Comparison of ENCODE assay signal across 10 cellular contexts in genomic region chr12:54352022-54352531, GRCh38. TPM values are rescaled to one million over a fixed set of nuclear protein-coding genes. Genes with fewer than 3 reads are reported as not detected.
DNase-seq lines count a peak whose midpoint lies in the region; ATAC-seq, FAIRE-seq and TF ChIP-seq lines count a peak whose summit lies in the region.
"Had no signal": no experiment of that assay in that cellular context is flagged by ENCODE, and none has a peak within 500 bp of the region (broad histone marks: within the 10 kb centered on the region; RNA-seq: fewer than 3 reads in every experiment).

No MANE protein-coding gene starts in this region.

- H3K9ac ChIP-seq in GM12878 (ENCODE audit: control insufficient read depth, insufficient read depth, low read length): no peak overlapping the region
- no peak overlapping the region for H3K9ac ChIP-seq in liver (ENCODE audit: low read depth in 1 of 2, low read length in 2 of 2)

- H3K27me3 ChIP-seq in GM12878 (replicated peaks in 1 of 2; ENCODE audit: control insufficient read depth in 2 of 2, insufficient read depth in 2 of 2, low read length in 1 of 2) (no peaks in the 10 kb centered on the region), liver (ENCODE audit: control insufficient read depth in 4 of 4, insufficient read depth in 4 of 4, low read length in 3 of 4) (no peaks in the 10 kb centered on the region)

- SMC1A ChIA-PET in GM12878 (lab: Charles Lee; ENCODE audit: uncharacterized antibody, unreplicated experiment): interaction anchor here (0.7 kb wide), 1 partner anchor 332 kb away, joined by 3 read pairs; no protein-coding TSS in a partner anchor

- H3K4me1 Mint-ChIP-seq in stimulated activated naive B cell treated with anti-CD40 and anti-IgM and Interleukin-4, amounts not matched to agents 10 μg/mL and 1 μg/mL and 100 μg/mL, for 72 hours: peaks cover 13 to 19% of the 10 kb centered on the region in 2 donors

- TF ChIP-seq EP300 in GM12878 (IDR thresholded peaks at IDR 0.05; ENCODE audit: borderline replicate concordance in 1 of 2, control insufficient read depth in 1 of 2, low read depth in 2 of 2, low read length in 2 of 2): no peak

- no peaks in the 10 kb centered on the region for H3K9me3 ChIP-seq in GM12878 (replicated peaks; ENCODE audit: control insufficient read depth, insufficient read depth, low read length)
- H3K9me3 ChIP-seq in liver (ENCODE audit: control insufficient read depth in 4 of 4, low read length in 3 of 4): no peaks in the 10 kb centered on the region

- H3K4me3 Mint-ChIP-seq in stimulated activated naive B cell treated with anti-CD40 and anti-IgM and Interleukin-4, amounts not matched to agents 10 μg/mL and 1 μg/mL and 100 μg/mL, for 72 hours: peak overlapping the region; percentile 40 to 56

- no peaks in the 10 kb centered on the region for H3K27me3 Mint-ChIP-seq in stimulated activated naive B cell treated with anti-CD40 and anti-IgM and Interleukin-4, amounts not matched to agents 10 μg/mL and 1 μg/mL and 100 μg/mL, for 72 hours

- CTCF ChIA-PET in GM12878 (lab: Yijun Ruan, JAX): interaction anchor here (0.6 to 4.2 kb wide), 6 partner anchors 10 to 136 kb away, joined by 3 to 30 read pairs (median 4); no protein-coding TSS in a partner anchor

- ATAC-seq in GM12878 (no peak), GM18511 (IDR thresholded peaks at IDR 0.05; ENCODE audit: unreplicated experiment) (no peak), HG02623 (IDR thresholded peaks at IDR 0.05; ENCODE audit: unreplicated experiment) (no peak)
- ATAC-seq in stimulated activated naive B cell treated with anti-CD40 and anti-IgM and Interleukin-4, amounts not matched to agents 10 μg/mL and 1 μg/mL and 100 μg/mL, for 72 hours (replicated peaks): peak; percentile 45 to 67
- ATAC-seq: HCT116 had no signal

- H3K27ac Mint-ChIP-seq in stimulated activated naive B cell treated with anti-CD40 and anti-IgM and Interleukin-4, amounts not matched to agents 10 μg/mL and 1 μg/mL and 100 μg/mL, for 72 hours: peak overlapping the region; percentile 26

- peaks cover 34 to 56% of the 10 kb centered on the region in 2 donors for H3K36me3 Mint-ChIP-seq in stimulated activated naive B cell treated with anti-CD40 and anti-IgM and Interleukin-4, amounts not matched to agents 10 μg/mL and 1 μg/mL and 100 μg/mL, for 72 hours

- POLR2A ChIA-PET in GM12878 (lab: Charles Lee): no interaction called here

- TF ChIP-seq CTCF in GM12878 (IDR thresholded peaks at IDR 0.05 in 2 of 3, conservative IDR thresholded peaks at IDR 0.05 in 1 of 3; ENCODE audit: control insufficient read depth in 2 of 3, extremely low read depth in 1 of 3, insufficient read depth in 1 of 3, low read depth in 3 of 3, low read length in 3 of 3) (no peak), liver (IDR thresholded peaks at IDR 0.05; ENCODE audit: low read depth, low read length, missing input control) (no peak)

- H2AFZ ChIP-seq in GM12878 (ENCODE audit: control insufficient read depth, low read depth, low read length): no peak overlapping the region

- no peaks in the 10 kb centered on the region for H3K9me3 Mint-ChIP-seq in stimulated activated naive B cell treated with anti-CD40 and anti-IgM and Interleukin-4, amounts not matched to agents 10 μg/mL and 1 μg/mL and 100 μg/mL, for 72 hours

- no peaks in the 10 kb centered on the region for H3K79me2 ChIP-seq in GM12878 (ENCODE audit: control insufficient read depth, insufficient read depth, low read length)

- TF ChIP-seq POLR2A in GM12878 (IDR thresholded peaks at IDR 0.05; ENCODE audit: low read depth, low read length): peak; percentile 36; the same call in 1 of the 2 replicates

- intact Hi-C loops in GM12878 (cut with micrococcal nuclease; ENCODE audit: unreplicated experiment): no loop called here

- H4K20me1 ChIP-seq in GM12878 (ENCODE audit: control insufficient read depth, insufficient read depth): no peaks in the 10 kb centered on the region

- H3K4me3 ChIP-seq in GM12878: no peak overlapping the region
- no peak overlapping the region for H3K4me3 ChIP-seq in liver (ENCODE audit: low read depth in 1 of 3, low read length in 3 of 3)

- no peak overlapping the region for H3K4me2 ChIP-seq in GM12878 (ENCODE audit: control insufficient read depth, insufficient read depth)

- in situ Hi-C loops in GM12878 (cut with MboI): no loop called here

- H3K4me1 ChIP-seq in GM12878 (ENCODE audit: control insufficient read depth, insufficient read depth, low read length) (no peaks in the 10 kb centered on the region), liver (ENCODE audit: control insufficient read depth in 4 of 4, insufficient read depth in 4 of 4, low read length in 3 of 4) (peaks cover 6 to 32% (median 22%) of the 10 kb centered on the region in 4 donors)

- BruUV-seq in GM12878 (replicated peaks; lab: Mats Ljungman, UMichigan): no TSS peak

- no peak for TF ChIP-seq RAD21 in GM12878 (IDR thresholded peaks at IDR 0.05; ENCODE audit: insufficient read depth, low read depth, low read length)
- TF ChIP-seq RAD21 in liver (IDR thresholded peaks at IDR 0.05): no peak

- WGBS in GM12878 (ENCODE audit: insufficient coverage, insufficient replicate concordance, low lambda C conversion rate, missing lambda C conversion rate): 88% methylated on average over 21 of the region's 21 CpGs
- WGBS in liver: 53% methylated on average over 21 of the region's 21 CpGs

- DNase-seq in DMS153 treated with DMSO at 0.1 percent for 48 hours (lab: John Stamatoyannopoulos, UW; ENCODE audit: unreplicated experiment): peak; percentile 88
- peak; percentile 85 for DNase-seq in NCI-H2196 treated with DMSO at 0.1 percent for 48 hours (lab: John Stamatoyannopoulos, UW; ENCODE audit: unreplicated experiment)
- no peak for DNase-seq in GM12878 (ENCODE audit: low read depth, low spot score)
- DNase-seq in stimulated activated naive B cell treated with anti-CD40 and anti-IgM and Interleukin-4, amounts not matched to agents 10 μg/mL and 1 μg/mL and 100 μg/mL, for 72 hours: no peak
- no peak for DNase-seq in amniotic stem cell (lab: John Stamatoyannopoulos, UW)

- H3K27ac ChIP-seq in GM12878 (ENCODE audit: control insufficient read depth, insufficient read depth) (no peak overlapping the region), liver (ENCODE audit: low read depth in 1 of 2, low read length in 2 of 2) (peak overlapping the region; percentile 78 to 90)

- peaks cover 13 to 23% of the 10 kb centered on the region in 2 experiments; a peak in 3 of 4 replicates for H3K36me3 ChIP-seq in GM12878 (ENCODE audit: control insufficient read depth in 2 of 2, insufficient read depth in 2 of 2, low read length in 1 of 2)
- H3K36me3 ChIP-seq in liver (ENCODE audit: control insufficient read depth in 4 of 4, insufficient read depth in 3 of 4, low read depth in 1 of 4, low read length in 3 of 4): peaks cover 9 to 38% (median 33%) of the 10 kb centered on the region in 4 donors

- RAD21 ChIA-PET in GM12878 (lab: Charles Lee; ENCODE audit: unreplicated experiment): interaction anchor here (0.9 kb wide), 1 partner anchor 72 kb away, joined by 3 read pairs; the partner anchor contains the start of gene CBX5

- FAIRE-seq in GM12878 (lab: Jason Lieb, UNC): no peak
- FAIRE-seq: endometrium had no signal

RNA-seq across cellular contexts. Expression of gene GPR84, which starts 12.2 kb away (rescaled TPM):
- total RNA-seq in GM12878 (2013; cell fraction: nucleolus; rRNA removed): 0.48 and 1.2 TPM in 2 replicates
- 2.4 and 3.4 TPM in 2 replicates for total RNA-seq in GM12878 (2014; rRNA removed)
- 1.9 and 2.0 TPM in 2 replicates for total RNA-seq in GM12878 (2014; rRNA removed; fragmentation: Illumina TruSeq; extraction: Trizol)
- total RNA-seq in GM12878 (2021): 3.7 and 4.0 TPM in 2 replicates
- polyA plus RNA-seq in GM12878 (2011; ENCODE audit: low read depth): 0.30 TPM
- polyA plus RNA-seq in GM12878 (2011; rRNA removed): 0.12 and 0.37 TPM in 2 replicates
- polyA plus RNA-seq in GM12878 (2011; cell fraction: cytosol; rRNA removed): 0.48 and 0.65 TPM in 2 replicates
- polyA plus RNA-seq in GM12878 (2011; cell fraction: nucleus; rRNA removed): 2.1 and 2.3 TPM in 2 replicates
- 0.56 and 0.58 TPM in 2 replicates for polyA plus RNA-seq in GM12878 (2012)
- 1.6 and 4.1 TPM in 2 replicates for polyA plus RNA-seq in GM12878 (2014; fragmentation: Illumina TruSeq; extraction: Trizol)
- polyA plus RNA-seq in GM12878 (2014; fragmentation: Nextera tagmentation; extraction: Ambion mirVana): 1 to 10 TPM; 2.1 to 4.7 TPM
- polyA plus RNA-seq in GM12878 (2014; rRNA removed): 2.4 and 3.2 TPM in 2 replicates
- polyA plus RNA-seq in GM12878 (2016; fragmentation: Nextera tagmentation; extraction: Ambion mirVana): 1 to 10 TPM; 2.7 to 4.0 TPM
- 1.2 and 1.4 TPM in 2 replicates for polyA minus RNA-seq in GM12878 (2011; rRNA and poly(A)+ RNA removed)
- polyA minus RNA-seq in GM12878 (2011; cell fraction: cytosol; rRNA and poly(A)+ RNA removed): not detected in 2 replicates
- polyA minus RNA-seq in GM12878 (2011; cell fraction: nucleus; rRNA and poly(A)+ RNA removed): 1.5 and 1.6 TPM in 2 replicates
- under 1 TPM; 0.33 to 0.37 TPM for total RNA-seq in liver
- under 1 TPM in 1 of 2 donors, not detected in 1; 0.09 TPM for polyA plus RNA-seq in liver

RNA-seq across cellular contexts. Expression of gene COPZ1, which starts 27.1 kb away (rescaled TPM):
- 36.9 and 40.6 TPM in 2 replicates for total RNA-seq in GM12878 (2013; cell fraction: nucleolus; rRNA removed)
- total RNA-seq in GM12878 (2014; rRNA removed) (112 and 131 TPM in 2 replicates), GM12878 (2014; rRNA removed; fragmentation: Illumina TruSeq; extraction: Trizol) (128 and 130 TPM in 2 replicates), GM12878 (2021) (120 and 135 TPM in 2 replicates), liver (10 to 100 TPM; 54.6 to 87.7 TPM)
- polyA plus RNA-seq in GM12878 (2011; ENCODE audit: low read depth): 388 TPM
- polyA plus RNA-seq in GM12878 (2011; rRNA removed) (263 and 302 TPM in 2 replicates), GM12878 (2014; fragmentation: Illumina TruSeq; extraction: Trizol) (177 and 205 TPM in 2 replicates), GM12878 (2014; fragmentation: Nextera tagmentation; extraction: Ambion mirVana) (100 to 1,000 TPM; 260 to 378 TPM), GM12878 (2014; rRNA removed) (123 and 129 TPM in 2 replicates), GM12878 (2016; fragmentation: Nextera tagmentation; extraction: Ambion mirVana) (100 to 1,000 TPM; 192 to 209 TPM), liver (10 to 100 TPM; 71.9 to 92.6 TPM)
- 160 and 175 TPM in 2 replicates for polyA plus RNA-seq in GM12878 (2011; cell fraction: cytosol; rRNA removed)
- polyA plus RNA-seq in GM12878 (2011; cell fraction: nucleus; rRNA removed): 84.2 and 90.6 TPM in 2 replicates
- 175 and 272 TPM in 2 replicates for polyA plus RNA-seq in GM12878 (2012)
- polyA minus RNA-seq in GM12878 (2011; rRNA and poly(A)+ RNA removed): 116 and 125 TPM in 2 replicates
- polyA minus RNA-seq in GM12878 (2011; cell fraction: cytosol; rRNA and poly(A)+ RNA removed): 76.0 and 85.0 TPM in 2 replicates
- polyA minus RNA-seq in GM12878 (2011; cell fraction: nucleus; rRNA and poly(A)+ RNA removed): 17.7 and 20.6 TPM in 2 replicates

RNA-seq across cellular contexts. Expression of gene ZNF385A, which starts 32.5 kb away (rescaled TPM):
- 0.67 TPM in 1 of 2 replicates, not detected in the other for total RNA-seq in GM12878 (2013; cell fraction: nucleolus; rRNA removed)
- total RNA-seq in GM12878 (2014; rRNA removed) (1.8 and 1.9 TPM in 2 replicates), GM12878 (2014; rRNA removed; fragmentation: Illumina TruSeq; extraction: Trizol) (1.2 and 1.3 TPM in 2 replicates), GM12878 (2021) (23.3 and 23.5 TPM in 2 replicates), liver (1 to 10 TPM; 2.8 to 4.0 TPM)
- polyA plus RNA-seq in GM12878 (2011; ENCODE audit: low read depth): 2.4 TPM
- polyA plus RNA-seq in GM12878 (2011; rRNA removed) (0.24 and 2.0 TPM in 2 replicates), GM12878 (2014; fragmentation: Illumina TruSeq; extraction: Trizol) (4.6 and 10.4 TPM in 2 replicates), GM12878 (2014; fragmentation: Nextera tagmentation; extraction: Ambion mirVana) (under 1 TPM; 0.26 to 0.62 TPM), GM12878 (2014; rRNA removed) (7.7 and 10.8 TPM in 2 replicates), GM12878 (2016; fragmentation: Nextera tagmentation; extraction: Ambion mirVana) (10 to 100 TPM; 24.6 to 26.1 TPM), liver (1 to 10 TPM; 2.5 to 2.8 TPM)
- 3.3 and 4.0 TPM in 2 replicates for polyA plus RNA-seq in GM12878 (2011; cell fraction: cytosol; rRNA removed)
- 3.3 and 4.9 TPM in 2 replicates for polyA plus RNA-seq in GM12878 (2011; cell fraction: nucleus; rRNA removed)
- polyA plus RNA-seq in GM12878 (2012): 7.4 and 9.2 TPM in 2 replicates
- polyA minus RNA-seq in GM12878 (2011; rRNA and poly(A)+ RNA removed): 1.5 and 1.9 TPM in 2 replicates
- 3.4 and 4.4 TPM in 2 replicates for polyA minus RNA-seq in GM12878 (2011; cell fraction: cytosol; rRNA and poly(A)+ RNA removed)
- 0.85 and 1.1 TPM in 2 replicates for polyA minus RNA-seq in GM12878 (2011; cell fraction: nucleus; rRNA and poly(A)+ RNA removed)

RNA-seq across cellular contexts. Expression of gene NFE2, which starts 51.3 kb away (rescaled TPM):
- total RNA-seq in GM12878 (2013; cell fraction: nucleolus; rRNA removed): not detected in 2 replicates
- total RNA-seq in GM12878 (2014; rRNA removed) (not detected in 2 replicates), GM12878 (2014; rRNA removed; fragmentation: Illumina TruSeq; extraction: Trizol) (not detected in 2 replicates), GM12878 (2021) (0.28 TPM in 1 of 2 replicates, not detected in the other), liver (100 to 1,000 TPM in 1 of 2 donors, 1 to 10 TPM in 1; 1.7 to 155 TPM)
- polyA plus RNA-seq in GM12878 (2011; ENCODE audit: low read depth): not detected
- polyA plus RNA-seq in GM12878 (2011; rRNA removed) (not detected in 2 replicates), GM12878 (2014; fragmentation: Illumina TruSeq; extraction: Trizol) (not detected in 2 replicates), GM12878 (2014; fragmentation: Nextera tagmentation; extraction: Ambion mirVana) (not detected), GM12878 (2014; rRNA removed) (0.06 TPM in 1 of 2 replicates, not detected in the other), GM12878 (2016; fragmentation: Nextera tagmentation; extraction: Ambion mirVana) (not detected), liver (under 1 TPM; 0.44 to 0.71 TPM)
- polyA plus RNA-seq in GM12878 (2011; cell fraction: cytosol; rRNA removed): not detected in 2 replicates
- polyA plus RNA-seq in GM12878 (2011; cell fraction: nucleus; rRNA removed): 0.10 TPM in 1 of 2 replicates, not detected in the other
- polyA plus RNA-seq in GM12878 (2012): not detected in 2 replicates
- not detected in 2 replicates for polyA minus RNA-seq in GM12878 (2011; rRNA and poly(A)+ RNA removed)
- not detected in 2 replicates for polyA minus RNA-seq in GM12878 (2011; cell fraction: cytosol; rRNA and poly(A)+ RNA removed)
- not detected in 2 replicates for polyA minus RNA-seq in GM12878 (2011; cell fraction: nucleus; rRNA and poly(A)+ RNA removed)

Comparison
In these comparisons a context has a peak if more than half of its experiments do, and no peak if none do; other contexts are left out.
1. DNase-seq: peak in DMS153 treated with DMSO at 0.1 percent for 48 hours (single experiment) and NCI-H2196 treated with DMSO at 0.1 percent for 48 hours (single experiment); none in GM12878 (single experiment), stimulated activated naive B cell treated with anti-CD40 and anti-IgM and Interleukin-4, amounts not matched to agents 10 μg/mL and 1 μg/mL and 100 μg/mL, for 72 hours (single experiment) and amniotic stem cell (single experiment).
2. ATAC-seq: peak in stimulated activated naive B cell treated with anti-CD40 and anti-IgM and Interleukin-4, amounts not matched to agents 10 μg/mL and 1 μg/mL and 100 μg/mL, for 72 hours (2 of 2); none in GM12878 (single experiment), GM18511 (single experiment) and HG02623 (single experiment).